8 cellular contexts compared by ENCODE assay signal in the genomic region with DNA sequence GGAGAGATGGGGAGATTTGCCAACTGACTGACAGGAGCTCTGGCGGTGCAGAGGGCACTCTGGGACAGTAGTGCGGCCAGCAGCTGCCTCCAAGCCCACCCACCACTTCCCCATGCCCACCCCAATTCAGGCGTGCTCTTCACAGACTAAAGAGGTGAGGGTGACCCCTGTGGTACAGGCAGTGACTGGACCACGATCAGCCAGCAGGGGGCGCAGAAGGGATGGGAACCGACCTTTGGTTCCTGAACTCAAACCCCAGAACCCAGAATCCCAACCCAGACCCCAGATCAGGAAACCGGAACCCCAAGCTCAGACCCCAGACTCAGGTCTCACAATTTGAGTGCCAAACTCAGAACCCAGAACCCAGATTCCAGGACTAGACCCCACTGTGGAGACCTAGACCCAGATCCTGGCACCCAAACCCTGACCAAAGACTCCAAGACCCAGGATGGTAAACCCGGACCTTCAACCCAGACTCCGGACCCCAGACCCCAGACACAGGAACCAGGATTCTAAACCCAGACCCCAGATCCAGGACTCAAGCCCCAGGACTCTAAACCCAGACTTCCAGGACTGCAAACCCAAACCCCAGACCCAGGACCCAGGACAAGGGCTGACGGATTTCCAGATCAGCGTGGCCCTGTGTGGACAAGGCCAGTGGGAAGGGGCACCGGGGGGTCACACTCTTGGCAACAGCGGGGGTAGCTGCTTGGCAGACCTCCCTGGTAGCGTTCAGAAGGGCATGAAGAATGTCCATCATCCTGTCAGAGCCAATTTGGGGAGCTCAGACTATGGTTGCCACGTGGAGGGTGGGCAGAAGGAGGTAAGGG. TPM values are rescaled to one million over a fixed set of nuclear protein-coding genes. Genes with fewer than 3 reads are reported as not detected.
DNase-seq lines count a peak whose midpoint lies in the region; ATAC-seq and TF ChIP-seq lines count a peak whose summit lies in the region.

No MANE protein-coding gene starts in this region.

- peak; percentile 48 for ATAC-seq in Right ventricle myocardium superior (ENCODE audit: poor library complexity)

- H3K4me1 ChIP-seq in uterus, result peaks cover 5 to 18% of the 10 kb centered on the region in 2 donors

- CTCF ChIA-PET in activated naive CD4-positive, alpha-beta T cell treated with anti-CD3 and anti-CD28 coated beads, Interleukin-2, amount 10 ng/mL, durations not matched to agents 7 days and 5 days (lab: Charles Lee), result interaction anchor here (0.6 to 2.6 kb wide), 13 partner anchors 9 to 292 kb away, joined by 3 to 11 read pairs (median 4); a partner anchor contains a TSS

- TF ChIP-seq CTCF in uterus (IDR thresholded peaks at IDR 0.05), result peak; percentile 87 to 89 (median 88)

- H3K9me3 ChIP-seq in uterus, result no peaks in the 10 kb centered on the region

- H3K4me3 ChIP-seq in uterus, result no peak overlapping the region

- H3K27ac ChIP-seq in uterus, result peak overlapping the region; percentile 58 to 65

- H3K36me3 Mint-ChIP-seq in activated naive CD4-positive, alpha-beta T cell treated with anti-CD3 and anti-CD28 coated beads, Interleukin-2, amount 10 ng/mL, durations not matched to agents 7 days and 5 days, result no peaks in the 10 kb centered on the region

- no peak overlapping the region for H3K4me3 Mint-ChIP-seq in activated naive CD4-positive, alpha-beta T cell treated with anti-CD3 and anti-CD28 coated beads, Interleukin-2, amount 10 ng/mL, durations not matched to agents 7 days and 5 days

- peak in 1 of 2 donors; percentile 6 for TF ChIP-seq POLR2A in uterus (IDR thresholded peaks at IDR 0.05)

- no peaks in the 10 kb centered on the region for H3K9me3 Mint-ChIP-seq in activated naive CD4-positive, alpha-beta T cell treated with anti-CD3 and anti-CD28 coated beads, Interleukin-2, amount 10 ng/mL, durations not matched to agents 7 days and 5 days

- H3K4me1 Mint-ChIP-seq in activated naive CD4-positive, alpha-beta T cell treated with anti-CD3 and anti-CD28 coated beads, Interleukin-2, amount 10 ng/mL, durations not matched to agents 7 days and 5 days, result no peaks in the 10 kb centered on the region

- H3K27me3 Mint-ChIP-seq in activated naive CD4-positive, alpha-beta T cell treated with anti-CD3 and anti-CD28 coated beads, Interleukin-2, amount 10 ng/mL, durations not matched to agents 7 days and 5 days, result peaks cover 39% of the 10 kb centered on the region

- peak; percentile 77 for DNase-seq in AG08395 (ENCODE audit: low spot score)
- DNase-seq in GM19240 (ENCODE audit: insufficient read length, low spot score), result peak; percentile 54
- DNase-seq in SK-N-DZ (ENCODE audit: low spot score), result peak; percentile 39
- DNase-seq in activated naive CD4-positive, alpha-beta T cell treated with anti-CD3 and anti-CD28 coated beads, Interleukin-2, amount 10 ng/mL, durations not matched to agents 7 days and 5 days, result peak; percentile 87
- peak; percentile 94 for DNase-seq in Right ventricle myocardium superior
- peak; percentile 52 for DNase-seq in putamen (ENCODE audit: low spot score)
- DNase-seq in uterus, result peak; percentile 88 to 89
- DNase-seq in middle frontal gyrus (ENCODE audit: extremely low spot score, low spot score), result no peak

- no peak overlapping the region for H3K27ac Mint-ChIP-seq in activated naive CD4-positive, alpha-beta T cell treated with anti-CD3 and anti-CD28 coated beads, Interleukin-2, amount 10 ng/mL, durations not matched to agents 7 days and 5 days

- no peaks in the 10 kb centered on the region for H3K27me3 ChIP-seq in uterus

- intact Hi-C loops in Right ventricle myocardium superior (cut with DNase I), result loop anchor here (2.0 kb wide), 1 partner anchor 28 kb away; no protein-coding TSS in a partner anchor
- intact Hi-C loops in uterus (cut with DNase I; ENCODE audit: low total_unique reads), result no loop called here

- no peaks in the 10 kb centered on the region for H3K36me3 ChIP-seq in uterus

RNA-seq across cellular contexts. Expression of a gene that starts 3.7 kb away (rescaled TPM):
- not detected in 2 replicates for polyA plus RNA-seq in SK-N-DZ (2014; cell fraction: cytosol; rRNA removed)
- polyA plus RNA-seq in SK-N-DZ (2014; cell fraction: nucleus; rRNA removed), result not detected in 2 replicates
- total RNA-seq in Right ventricle myocardium superior (10,727 TPM), uterus (1 to 10 TPM in 3 of 4 donors, not detected in 1; 4.9 to 9.6 (median 6.0) TPM)

RNA-seq across cellular contexts. Expression of a gene that starts 10.6 kb away (rescaled TPM):
- polyA plus RNA-seq in SK-N-DZ (2014; cell fraction: cytosol; rRNA removed), result 0.43 and 0.46 TPM in 2 replicates
- polyA plus RNA-seq in SK-N-DZ (2014; cell fraction: nucleus; rRNA removed), result 1.3 and 2.0 TPM in 2 replicates
- total RNA-seq in Right ventricle myocardium superior (11.8 TPM), uterus (10 to 100 TPM in 3 of 4 donors, under 1 TPM in 1; 0.51 to 29.9 (median 18.9) TPM)

Comparison
In these comparisons a context has a peak if more than half of its experiments do, and no peak if none do; other contexts are left out.
1. RNA of a gene that starts 3.7 kb away (total RNA-seq): 10,727 TPM in Right ventricle myocardium superior (single experiment); 4.9 to 9.6 TPM in uterus; every median in the first group is over 1,000 times any median in the second.